In genomic region chr16:24010440-24011089, GRCh38 we compare ENCODE assay signal across 8 cellular contexts.
DNase-seq lines count a peak whose midpoint lies in the region; ATAC-seq and TF ChIP-seq lines count a peak whose summit lies in the region.

No MANE protein-coding gene starts in this region.

- no peak overlapping the region for H2AFZ ChIP-seq in GM23338

- no peaks in the 10 kb centered on the region for H3K27me3 ChIP-seq in GM23338 (ENCODE audit: insufficient read depth)
- H3K27me3 ChIP-seq in liver (ENCODE audit: control insufficient read depth in 4 of 4, insufficient read depth in 4 of 4, low read length in 3 of 4), result peaks cover 0 to 2% (median under 1%) of the 10 kb centered on the region in 4 donors

- H3K36me3 Mint-ChIP-seq in GM23338 (ENCODE audit: low read depth), result no peaks in the 10 kb centered on the region
- peaks cover 4% of the 10 kb centered on the region for H3K36me3 Mint-ChIP-seq in activated CD4-positive, alpha-beta T cell treated with anti-CD3 and anti-CD28 coated beads for 36 hours (ENCODE audit: low read depth)
- no peaks in the 10 kb centered on the region for H3K36me3 Mint-ChIP-seq in chondrocyte (ENCODE audit: low read depth)

- H4K20me1 ChIP-seq in GM23338 (replicated peaks; ENCODE audit: insufficient read depth), result no peaks in the 10 kb centered on the region

- H3K36me3 ChIP-seq in GM23338 (ENCODE audit: insufficient read depth) (no peaks in the 10 kb centered on the region), liver (ENCODE audit: control insufficient read depth in 4 of 4, insufficient read depth in 3 of 4, low read depth in 1 of 4, low read length in 3 of 4) (no peaks in the 10 kb centered on the region)

- H3F3A ChIP-seq in GM23338 (replicated peaks; ENCODE audit: low read depth), result no peaks in the 10 kb centered on the region

- H3K4me3 ChIP-seq in GM23338 (no peak overlapping the region), liver (ENCODE audit: low read depth in 1 of 3, low read length in 3 of 3) (no peak overlapping the region)

- WGBS in liver, result 49% methylated on average over 8 of the region's 8 CpGs

- H3K4me1 ChIP-seq in GM23338 (ENCODE audit: insufficient read depth) (no peaks in the 10 kb centered on the region), liver (ENCODE audit: control insufficient read depth in 4 of 4, insufficient read depth in 4 of 4, low read length in 3 of 4) (no peaks in the 10 kb centered on the region)

- H3K9ac ChIP-seq in liver (ENCODE audit: low read depth in 1 of 2, low read length in 2 of 2), result no peak overlapping the region

- peak; percentile 80 to 82 for TF ChIP-seq RAD21 in liver (IDR thresholded peaks at IDR 0.05)

- ATAC-seq in GM23338 (peak; percentile 96), GM18858 (IDR thresholded peaks at IDR 0.05; ENCODE audit: unreplicated experiment) (no peak)
- ATAC-seq in activated CD4-positive, alpha-beta T cell treated with anti-CD3 and anti-CD28 coated beads for 36 hours, result peak; percentile 54

- TF ChIP-seq CTCF in GM23338 (conservative IDR thresholded peaks at IDR 0.05; ENCODE audit: low read depth in 2 of 2) (peak; percentile 82 to 86), chondrocyte (IDR thresholded peaks at IDR 0.05) (peak; percentile 81), liver (IDR thresholded peaks at IDR 0.05; ENCODE audit: low read depth, low read length, missing input control) (peak; percentile 67)

- no peaks in the 10 kb centered on the region for H3K79me2 ChIP-seq in GM23338 (replicated peaks; ENCODE audit: insufficient read depth)

- no peaks in the 10 kb centered on the region for H3K9me2 ChIP-seq in GM23338 (ENCODE audit: insufficient read depth)

- H3K4me3 Mint-ChIP-seq in GM23338 (no peak overlapping the region), chondrocyte (ENCODE audit: unreplicated experiment) (no peak overlapping the region)
- no peak overlapping the region for H3K4me3 Mint-ChIP-seq in activated CD4-positive, alpha-beta T cell treated with anti-CD3 and anti-CD28 coated beads for 36 hours

- CTCF ChIA-PET in activated CD4-positive, alpha-beta T cell treated with anti-CD3 and anti-CD28 coated beads for 36 hours (lab: Charles Lee), result interaction anchor here (0.5 to 3.4 kb wide), 58 partner anchors 9 to 576 kb away, joined by 3 to 68 read pairs (median 4); partner anchors contain the start of gene PRKCB

- intact Hi-C loops in activated CD4-positive, alpha-beta T cell treated with anti-CD3 and anti-CD28 coated beads for 36 hours (cut with DNase I, micrococcal nuclease), result loop anchor here (1.0 to 5.0 kb wide), 6 partner anchors 26 to 207 kb away; no protein-coding TSS in a partner anchor

- H3K27me3 Mint-ChIP-seq in GM23338 (ENCODE audit: insufficient read depth, low read depth, poor library complexity) (no peaks in the 10 kb centered on the region), chondrocyte (ENCODE audit: low read depth) (peaks cover 7% of the 10 kb centered on the region)
- no peaks in the 10 kb centered on the region for H3K27me3 Mint-ChIP-seq in activated CD4-positive, alpha-beta T cell treated with anti-CD3 and anti-CD28 coated beads for 36 hours

- no peak overlapping the region for H3K4me2 ChIP-seq in GM23338

- DNase-seq in AG20443 (ENCODE audit: low spot score) (peak; percentile 56), GM23338 (ENCODE audit: low spot score) (peak; percentile 94), NCI-H2227 (lab: John Stamatoyannopoulos, UW; ENCODE audit: unreplicated experiment) (peak; percentile 84), chondrocyte (ENCODE audit: low spot score) (no peak)
- DNase-seq in activated CD4-positive, alpha-beta T cell treated with anti-CD3 and anti-CD28 coated beads for 36 hours, result peak; percentile 90
- DNase-seq in stimulated activated CD4-positive, alpha-beta T cell treated with anti-CD3 and anti-CD28 coated beads, TNF-alpha, amount 100 ng/mL, for 1 hour (ENCODE audit: low read depth in 3 of 3, low spot score in 1 of 3), result peak; percentile 57 to 66 (median 60)

- H3K27ac Mint-ChIP-seq in GM23338, result no peak overlapping the region
- no peak overlapping the region for H3K27ac Mint-ChIP-seq in activated CD4-positive, alpha-beta T cell treated with anti-CD3 and anti-CD28 coated beads for 36 hours
- H3K27ac Mint-ChIP-seq in chondrocyte (ENCODE audit: unreplicated experiment), result no peak overlapping the region

- H3K9me3 ChIP-seq in liver (ENCODE audit: control insufficient read depth in 4 of 4, low read length in 3 of 4), result no peaks in the 10 kb centered on the region

- POLR2A ChIA-PET in activated CD4-positive, alpha-beta T cell treated with anti-CD3 and anti-CD28 coated beads for 36 hours (lab: Charles Lee), result interaction anchor here (0.7 to 1.0 kb wide), 5 partner anchors 11 to 207 kb away, joined by 3 to 4 read pairs (median 3); no protein-coding TSS in a partner anchor

- H3K9me3 Mint-ChIP-seq in GM23338, result no peaks in the 10 kb centered on the region
- no peaks in the 10 kb centered on the region for H3K9me3 Mint-ChIP-seq in activated CD4-positive, alpha-beta T cell treated with anti-CD3 and anti-CD28 coated beads for 36 hours (ENCODE audit: low read depth)
- no peaks in the 10 kb centered on the region for H3K9me3 Mint-ChIP-seq in chondrocyte (ENCODE audit: low read depth)

- no peak overlapping the region for H3K27ac ChIP-seq in GM23338 (ENCODE audit: low read depth)
- H3K27ac ChIP-seq in liver (ENCODE audit: low read depth in 1 of 2, low read length in 2 of 2), result no peak overlapping the region

- peaks cover 5% of the 10 kb centered on the region for H3K4me1 Mint-ChIP-seq in GM23338
- H3K4me1 Mint-ChIP-seq in activated CD4-positive, alpha-beta T cell treated with anti-CD3 and anti-CD28 coated beads for 36 hours, result peaks cover 46% of the 10 kb centered on the region
- H3K4me1 Mint-ChIP-seq in chondrocyte (ENCODE audit: low read depth), result no peaks in the 10 kb centered on the region

TF ChIP-seq in GM23338, 12 proteins besides CTCF, POLR2A, EP300 and RAD21 (continues in another document):
- TF ChIP-seq NANOG (IDR thresholded peaks at IDR 0.05; ENCODE audit: borderline replicate concordance), result no peak
- TF ChIP-seq EZH2phosphoT487 (IDR thresholded peaks at IDR 0.05; ENCODE audit: unreplicated experiment), result no peak
- no peak for TF ChIP-seq JUNB (IDR thresholded peaks at IDR 0.05; ENCODE audit: unreplicated experiment)
- TF ChIP-seq REST (IDR thresholded peaks at IDR 0.05; ENCODE audit: unreplicated experiment), result no peak
- TF ChIP-seq POLR2AphosphoS5 (IDR thresholded peaks at IDR 0.05; ENCODE audit: low read depth), result no peak

TF ChIP-seq in liver, 16 proteins besides CTCF, POLR2A, EP300 and RAD21:
- TF ChIP-seq NR2F2 (IDR thresholded peaks at IDR 0.05) (no peak), HNF4G (IDR thresholded peaks at IDR 0.05) (no peak), EGR1 (IDR thresholded peaks at IDR 0.05; ENCODE audit: low read depth in 2 of 2) (no peak), GABPA (IDR thresholded peaks at IDR 0.05 in 1 of 2, conservative IDR thresholded peaks at IDR 0.05 in 1 of 2) (no peak), ZBTB33 (IDR thresholded peaks at IDR 0.05) (no peak), MAX (IDR thresholded peaks at IDR 0.05) (no peak), FOXA1 (IDR thresholded peaks at IDR 0.05) (no peak), TAF1 (conservative IDR thresholded peaks at IDR 0.05) (no peak), ATF3 (IDR thresholded peaks at IDR 0.05) (no peak), RXRA (IDR thresholded peaks at IDR 0.05) (no peak), YY1 (IDR thresholded peaks at IDR 0.05) (no peak)
